In the genomic region with DNA sequence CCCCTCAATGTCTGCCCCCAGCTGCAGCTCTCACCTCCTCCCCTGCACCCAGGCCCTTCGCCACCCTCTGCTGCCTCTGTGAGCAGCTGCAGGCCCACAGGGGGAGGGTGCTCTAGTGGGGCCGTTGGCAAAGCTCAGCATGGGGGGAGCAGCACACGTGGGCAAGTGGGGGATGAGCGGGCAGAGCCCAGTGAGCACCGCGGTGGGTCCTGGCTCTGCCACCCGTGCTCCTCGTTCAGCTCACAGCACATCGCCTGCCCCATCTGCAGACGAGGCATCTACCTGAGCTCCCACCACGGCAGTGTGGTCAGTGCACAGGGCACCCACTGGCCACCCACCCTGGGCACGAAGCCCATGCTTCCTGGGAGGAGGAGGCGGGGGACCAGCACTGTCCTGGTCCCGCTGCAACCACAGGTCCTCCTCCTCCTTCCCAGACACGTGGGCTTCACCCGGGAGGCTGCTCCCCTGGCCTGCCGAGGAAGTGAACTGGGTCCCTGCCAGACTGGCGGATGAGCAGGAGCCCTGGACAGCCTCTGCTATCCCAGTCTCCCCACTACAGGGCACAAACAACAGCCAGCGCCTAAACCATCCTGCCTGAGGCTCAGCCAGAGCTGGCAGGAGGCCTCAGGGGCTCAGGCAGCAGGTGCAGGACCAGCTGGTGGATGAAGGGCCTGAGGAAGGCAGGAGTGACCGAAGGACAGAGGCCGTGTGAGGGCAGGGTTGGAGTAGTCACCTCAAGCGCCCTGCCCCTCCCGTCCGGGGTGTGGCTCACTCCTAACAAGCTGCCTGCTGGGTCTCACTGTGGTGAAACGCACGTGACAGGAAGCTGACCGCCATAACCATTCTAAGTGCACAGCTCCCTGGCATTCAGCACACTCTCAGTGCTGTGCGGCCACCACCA, we compare ENCODE assay signal across 11 cellular contexts.
DNase-seq lines count a peak whose midpoint lies in the region; ATAC-seq, FAIRE-seq and TF ChIP-seq lines count a peak whose summit lies in the region.
"Had no signal": no experiment of that assay in that cellular context is flagged by ENCODE, and none has a peak within 500 bp of the region (broad histone marks: within the 10 kb centered on the region; RNA-seq: fewer than 3 reads in every experiment).

No MANE protein-coding gene starts in this region.

- peak overlapping the region in 1 of 2 experiments; percentile 85; a peak in 2 of 4 replicates for H3K9ac ChIP-seq in K562 (ENCODE audit: insufficient read depth in 1 of 2, low read depth in 2 of 2, low read length in 2 of 2)

- H3K9me3 Mint-ChIP-seq in neural crest cell: no peaks in the 10 kb centered on the region
- H3K9me3 Mint-ChIP-seq in mesothelial cell of epicardium: no peaks in the 10 kb centered on the region

- H3K4me1 Mint-ChIP-seq in neural crest cell (peaks cover 3% of the 10 kb centered on the region), mesothelial cell of epicardium (peaks cover 5% of the 10 kb centered on the region)

- no peaks in the 10 kb centered on the region for H3K9me1 ChIP-seq in K562 (ENCODE audit: control insufficient read depth, insufficient read depth, low read length)

- peak; percentile 54 for FAIRE-seq in K562 (lab: Jason Lieb, UNC)

- no peak for TF ChIP-seq EP300 in K562 (IDR thresholded peaks at IDR 0.05; ENCODE audit: low read length)

- no peak overlapping the region for H3K4me3 ChIP-seq in K562

- no peaks in the 10 kb centered on the region for H3K27me3 ChIP-seq in K562 (ENCODE audit: control insufficient read depth in 2 of 2, insufficient read depth in 2 of 2, low read length in 2 of 2)

- H3K79me2 ChIP-seq in K562 (ENCODE audit: control insufficient read depth, insufficient read depth, low read length): no peaks in the 10 kb centered on the region

- peak; percentile 47 to 65 for DNase-seq in NCI-H2081 (lab: John Stamatoyannopoulos, UW)
- DNase-seq in NCI-H2081 treated with DMSO at 0.1 percent for 48 hours (lab: John Stamatoyannopoulos, UW): no peak
- DNase-seq in NCI-H2196 (lab: John Stamatoyannopoulos, UW; ENCODE audit: unreplicated experiment): peak; percentile 87
- DNase-seq in K562 (ENCODE audit: extremely low read depth in 1 of 4, low spot score in 3 of 4): peak; percentile 65 to 71 (median 69)
- DNase-seq in neural crest cell (ENCODE audit: low read depth, low spot score): no peak
- no peak for DNase-seq in GF-D8 (lab: John Stamatoyannopoulos, UW)
- DNase-seq in mesothelial cell of epicardium (ENCODE audit: low spot score in 2 of 2, unreplicated experiment in 2 of 2): no peak
- DNase-seq: ACHN; effector CD8-positive, alpha-beta T cell had no signal

- H3K36me3 Mint-ChIP-seq in neural crest cell (ENCODE audit: low read depth) (no peaks in the 10 kb centered on the region), mesothelial cell of epicardium (no peaks in the 10 kb centered on the region)

- H3K27me3 Mint-ChIP-seq in neural crest cell (ENCODE audit: low read depth) (no peaks in the 10 kb centered on the region), mesothelial cell of epicardium (ENCODE audit: low read depth) (no peaks in the 10 kb centered on the region)

- ATAC-seq in K562 (peak; percentile 87), HG02970 (IDR thresholded peaks at IDR 0.05; ENCODE audit: low FRiP score, unreplicated experiment) (no peak)

- POLR2A ChIA-PET in K562 (lab: Yijun Ruan, JAX): interaction anchor here (0.6 to 1.4 kb wide), 5 partner anchors 24 to 650 kb away, joined by 3 to 5 read pairs (median 3); no protein-coding TSS in a partner anchor

- CTCF ChIA-PET in K562 (lab: Yijun Ruan, JAX; ENCODE audit: low intra/inter-chr PET ratio): no interaction called here

- H3K9me3 ChIP-seq in K562 (replicated peaks; ENCODE audit: control insufficient read depth, insufficient read depth, low read depth, low read length): no peaks in the 10 kb centered on the region

- no peak overlapping the region for H3K4me3 Mint-ChIP-seq in neural crest cell
- no peak overlapping the region for H3K4me3 Mint-ChIP-seq in mesothelial cell of epicardium

- peak overlapping the region; percentile 35 for H3K27ac Mint-ChIP-seq in neural crest cell (ENCODE audit: unreplicated experiment)
- H3K27ac Mint-ChIP-seq in mesothelial cell of epicardium: no peak overlapping the region

- in situ Hi-C loops in K562 (cut with MboI): no loop called here

- H3K27ac ChIP-seq in K562 (ENCODE audit: extremely low read depth, low read depth, low read length): peak overlapping the region; percentile 15; the same call in 1 of the 3 replicates
- H3K27ac ChIP-seq: VCaP had no signal

- no peak overlapping the region for H3K4me2 ChIP-seq in K562 (ENCODE audit: insufficient read depth, low read length)

- WGBS in K562 (ENCODE audit: insufficient coverage, low coverage, missing lambda C conversion rate): 48% methylated on average over 16 of the region's 28 CpGs

- BruUV-seq in K562 (replicated peaks; lab: Mats Ljungman, UMichigan): no TSS peak

- intact Hi-C loops in K562 (cut with micrococcal nuclease): no loop called here

- no peaks in the 10 kb centered on the region for H3K36me3 ChIP-seq in K562 (ENCODE audit: control insufficient read depth, insufficient read depth, low read length)

- no peak for TF ChIP-seq RAD21 in K562 (CRISPR knock-in tag; conservative IDR thresholded peaks at IDR 0.05 in 1 of 2, IDR thresholded peaks at IDR 0.05 in 1 of 2)

- TF ChIP-seq POLR2A in K562 (conservative IDR thresholded peaks at IDR 0.05): no peak

- TF ChIP-seq CTCF in K562 (IDR thresholded peaks at IDR 0.05 in 2 of 3, conservative IDR thresholded peaks at IDR 0.05 in 1 of 3; ENCODE audit: insufficient read depth in 2 of 3, low read depth in 1 of 3, low read length in 3 of 3): no peak
- no peak for TF ChIP-seq CTCF in neural crest cell (conservative IDR thresholded peaks at IDR 0.05)
- no peak for TF ChIP-seq CTCF in mesothelial cell of epicardium (IDR thresholded peaks at IDR 0.05; ENCODE audit: unreplicated experiment)

- no peaks in the 10 kb centered on the region for H4K20me1 ChIP-seq in K562 (replicated peaks; ENCODE audit: control insufficient read depth, insufficient read depth, low read length)

- peaks cover 15 to 87% of the 10 kb centered on the region in 2 experiments for H3K4me1 ChIP-seq in K562 (replicated peaks in 1 of 2; ENCODE audit: control insufficient read depth in 2 of 2, insufficient read depth in 2 of 2, low read length in 2 of 2)

- no peak overlapping the region for H2AFZ ChIP-seq in K562 (ENCODE audit: low read depth, low read length)

TF ChIP-seq in K562, 482 proteins besides CTCF, POLR2A, EP300 and RAD21 (continues in another document):
- no peak for TF ChIP-seq BCL6 (CRISPR knock-in tag; IDR thresholded peaks at IDR 0.05)
- TF ChIP-seq, protein P1, sequence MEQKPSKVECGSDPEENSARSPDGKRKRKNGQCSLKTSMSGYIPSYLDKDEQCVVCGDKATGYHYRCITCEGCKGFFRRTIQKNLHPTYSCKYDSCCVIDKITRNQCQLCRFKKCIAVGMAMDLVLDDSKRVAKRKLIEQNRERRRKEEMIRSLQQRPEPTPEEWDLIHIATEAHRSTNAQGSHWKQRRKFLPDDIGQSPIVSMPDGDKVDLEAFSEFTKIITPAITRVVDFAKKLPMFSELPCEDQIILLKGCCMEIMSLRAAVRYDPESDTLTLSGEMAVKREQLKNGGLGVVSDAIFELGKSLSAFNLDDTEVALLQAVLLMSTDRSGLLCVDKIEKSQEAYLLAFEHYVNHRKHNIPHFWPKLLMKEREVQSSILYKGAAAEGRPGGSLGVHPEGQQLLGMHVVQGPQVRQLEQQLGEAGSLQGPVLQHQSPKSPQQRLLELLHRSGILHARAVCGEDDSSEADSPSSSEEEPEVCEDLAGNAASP (IDR thresholded peaks at IDR 0.05): peak; percentile 78
- TF ChIP-seq, protein P2, sequence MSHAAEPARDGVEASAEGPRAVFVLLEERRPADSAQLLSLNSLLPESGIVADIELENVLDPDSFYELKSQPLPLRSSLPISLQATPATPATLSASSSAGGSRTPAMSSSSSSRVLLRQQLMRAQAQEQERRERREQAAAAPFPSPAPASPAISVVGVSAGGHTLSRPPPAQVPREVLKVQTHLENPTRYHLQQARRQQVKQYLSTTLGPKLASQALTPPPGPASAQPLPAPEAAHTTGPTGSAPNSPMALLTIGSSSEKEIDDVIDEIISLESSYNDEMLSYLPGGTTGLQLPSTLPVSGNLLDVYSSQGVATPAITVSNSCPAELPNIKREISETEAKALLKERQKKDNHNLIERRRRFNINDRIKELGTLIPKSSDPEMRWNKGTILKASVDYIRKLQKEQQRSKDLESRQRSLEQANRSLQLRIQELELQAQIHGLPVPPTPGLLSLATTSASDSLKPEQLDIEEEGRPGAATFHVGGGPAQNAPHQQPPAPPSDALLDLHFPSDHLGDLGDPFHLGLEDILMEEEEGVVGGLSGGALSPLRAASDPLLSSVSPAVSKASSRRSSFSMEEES (CRISPR knock-in tag; IDR thresholded peaks at IDR 0.05): peak; percentile 75
- TF ChIP-seq DNMT1 (IDR thresholded peaks at IDR 0.05): no peak
- TF ChIP-seq CBX1 (IDR thresholded peaks at IDR 0.05; ENCODE audit: low read depth): no peak
- no peak for TF ChIP-seq POLR2H (tag; IDR thresholded peaks at IDR 0.05; ENCODE audit: low read depth)
- no peak for TF ChIP-seq POU5F1 (IDR thresholded peaks at IDR 0.05; ENCODE audit: borderline replicate concordance, low read depth, low read length, partially characterized antibody)
- no peak for TF ChIP-seq ZNF41 (CRISPR knock-in tag; conservative IDR thresholded peaks at IDR 0.05)
- no peak for TF ChIP-seq HNRNPUL1 (IDR thresholded peaks at IDR 0.05; ENCODE audit: low read length)
- peak; percentile 57; the same call in 1 of the 2 replicates for TF ChIP-seq ZFX (CRISPR knock-in tag; IDR thresholded peaks at IDR 0.05)
- TF ChIP-seq NFRKB (IDR thresholded peaks at IDR 0.05; ENCODE audit: low read depth): no peak
- TF ChIP-seq E2F6 (IDR thresholded peaks at IDR 0.05; ENCODE audit: borderline replicate concordance in 1 of 2, extremely low read depth in 1 of 2, insufficient read depth in 1 of 2, insufficient read length in 1 of 2, low read depth in 1 of 2, low read length in 1 of 2, poor library complexity in 1 of 2, severe bottlenecking in 1 of 2): peak in 1 of 2 experiments; percentile 37
- peak; percentile 60; the same call in 1 of the 2 replicates for TF ChIP-seq L3MBTL2 (IDR thresholded peaks at IDR 0.05)
- peak; percentile 55 for TF ChIP-seq RBM22 (IDR thresholded peaks at IDR 0.05; ENCODE audit: low read depth, low read length, poor library complexity, severe bottlenecking)
- 0 out of 2 replicates have a peak, but pooled peaks have one; percentile 12 for TF ChIP-seq TCF3 (CRISPR knock-in tag; IDR thresholded peaks at IDR 0.05)

Comparison
In these comparisons a context has a peak if more than half of its experiments do, and no peak if none do; other contexts are left out.
1. DNase-seq: peak in NCI-H2081 (2 of 2), NCI-H2196 (single experiment) and K562 (4 of 4); none in NCI-H2081 treated with DMSO at 0.1 percent for 48 hours (single experiment), neural crest cell (single experiment), GF-D8 (single experiment) and mesothelial cell of epicardium (0 of 2).